ENCODE assay signal across 8 cellular contexts in genomic region chr6:129748212-129748900, GRCh38. TPM values are rescaled to one million over a fixed set of nuclear protein-coding genes. Genes with fewer than 3 reads are reported as not detected.
DNase-seq lines count a peak whose midpoint lies in the region; ATAC-seq and TF ChIP-seq lines count a peak whose summit lies in the region.

No MANE protein-coding gene starts in this region.

- peaks cover 63% of the 10 kb centered on the region for H3K4me1 Mint-ChIP-seq in activated CD4-positive, alpha-beta T cell treated with anti-CD3 and anti-CD28 coated beads, Interleukin-2, amount 10 ng/mL, durations not matched to agents 7 days and 5 days

- H3K4me1 ChIP-seq in Karpas-422 (ENCODE audit: low read length), result peaks cover 21% of the 10 kb centered on the region

- H3K9ac ChIP-seq in Karpas-422 (ENCODE audit: low read length), result peak overlapping the region; percentile 29; the same call in 1 of the 2 replicates

- DNase-seq in GM06990 (ENCODE audit: extremely low read depth, insufficient read length), result peak; percentile 68
- DNase-seq in Karpas-422, result peak; percentile 50
- DNase-seq in activated CD4-positive, alpha-beta T cell treated with anti-CD3 and anti-CD28 coated beads, Interleukin-2, amount 10 ng/mL, durations not matched to agents 7 days and 5 days, result peak; percentile 73
- peak; percentile 73 for DNase-seq in epithelial cell of prostate (ENCODE audit: low read depth, low spot score)
- peak; percentile 50 for DNase-seq in skeletal muscle cell (ENCODE audit: low read depth)
- no peak for DNase-seq in NCI-H128 (lab: John Stamatoyannopoulos, UW; ENCODE audit: unreplicated experiment)
- no peak for DNase-seq in OCI-M2 (lab: John Stamatoyannopoulos, UW; ENCODE audit: unreplicated experiment)

- no peaks in the 10 kb centered on the region for H3K27me3 ChIP-seq in GM06990 (replicated peaks; ENCODE audit: control insufficient read depth, insufficient read depth, low read length)
- no peaks in the 10 kb centered on the region for H3K27me3 ChIP-seq in Karpas-422 (ENCODE audit: low read length)

- H3K4me3 Mint-ChIP-seq in activated CD4-positive, alpha-beta T cell treated with anti-CD3 and anti-CD28 coated beads, Interleukin-2, amount 10 ng/mL, durations not matched to agents 7 days and 5 days, result peak overlapping the region; percentile 52

- peak overlapping the region; percentile 25 for H3K4me2 ChIP-seq in Karpas-422 (ENCODE audit: low read depth, low read length, poor library complexity, severe bottlenecking)

- H3K36me3 ChIP-seq in GM06990 (ENCODE audit: control insufficient read depth, insufficient read depth, low read length), result no peaks in the 10 kb centered on the region
- no peaks in the 10 kb centered on the region for H3K36me3 ChIP-seq in Karpas-422 (ENCODE audit: insufficient read depth, low read length)

- H3K9me3 Mint-ChIP-seq in activated CD4-positive, alpha-beta T cell treated with anti-CD3 and anti-CD28 coated beads, Interleukin-2, amount 10 ng/mL, durations not matched to agents 7 days and 5 days, result peaks cover 6% of the 10 kb centered on the region

- ATAC-seq in GM21619 (IDR thresholded peaks at IDR 0.05; ENCODE audit: unreplicated experiment), result peak; percentile 90

- TF ChIP-seq CTCF in GM06990 (IDR thresholded peaks at IDR 0.05; ENCODE audit: insufficient read depth, low read length, poor library complexity, severe bottlenecking), result no peak

- H3K27ac Mint-ChIP-seq in activated CD4-positive, alpha-beta T cell treated with anti-CD3 and anti-CD28 coated beads, Interleukin-2, amount 10 ng/mL, durations not matched to agents 7 days and 5 days, result peak overlapping the region; percentile 88

- H3K36me3 Mint-ChIP-seq in activated CD4-positive, alpha-beta T cell treated with anti-CD3 and anti-CD28 coated beads, Interleukin-2, amount 10 ng/mL, durations not matched to agents 7 days and 5 days (ENCODE audit: low read depth), result peaks cover 2% of the 10 kb centered on the region

- POLR2A ChIA-PET in activated CD4-positive, alpha-beta T cell treated with anti-CD3 and anti-CD28 coated beads, Interleukin-2, amount 10 ng/mL, durations not matched to agents 7 days and 5 days (lab: Charles Lee), result interaction anchor here (0.5 to 0.7 kb wide), 3 partner anchors 71 to 259 kb away, joined by 3 to 6 read pairs (median 3); no protein-coding TSS in a partner anchor

- no peaks in the 10 kb centered on the region for H3K79me2 ChIP-seq in Karpas-422 (ENCODE audit: low read length)

- H3K4me3 ChIP-seq in GM06990 (replicated peaks; ENCODE audit: low read depth, low read length), result peak overlapping the region; percentile 26
- no peak overlapping the region for H3K4me3 ChIP-seq in Karpas-422 (ENCODE audit: low read length)
- no peak overlapping the region for H3K4me3 ChIP-seq in skeletal muscle cell (ENCODE audit: low read depth, low read length)

- no peaks in the 10 kb centered on the region for H3K9me3 ChIP-seq in Karpas-422 (ENCODE audit: low read length)

- H2AFZ ChIP-seq in Karpas-422 (ENCODE audit: low read length), result peak overlapping the region; percentile 58

- H3K27ac ChIP-seq in Karpas-422 (ENCODE audit: low read length), result no peak overlapping the region
- H3K27ac ChIP-seq in epithelial cell of prostate, result peak overlapping the region; percentile 100

- H3K9me2 ChIP-seq in Karpas-422 (replicated peaks; ENCODE audit: insufficient read depth, low read length), result no peaks in the 10 kb centered on the region

- no peaks in the 10 kb centered on the region for H3K27me3 Mint-ChIP-seq in activated CD4-positive, alpha-beta T cell treated with anti-CD3 and anti-CD28 coated beads, Interleukin-2, amount 10 ng/mL, durations not matched to agents 7 days and 5 days

- CTCF ChIA-PET in activated CD4-positive, alpha-beta T cell treated with anti-CD3 and anti-CD28 coated beads, Interleukin-2, amount 10 ng/mL, durations not matched to agents 7 days and 5 days (lab: Charles Lee), result interaction anchor here (0.6 to 2.3 kb wide), 8 partner anchors 11 to 151 kb away, joined by 3 to 9 read pairs (median 4); no protein-coding TSS in a partner anchor

- H4K20me1 ChIP-seq in Karpas-422 (ENCODE audit: insufficient read depth, low read depth, low read length), result no peaks in the 10 kb centered on the region

RNA-seq across cellular contexts. Expression of gene ARHGAP18, which starts 38.4 kb away (rescaled TPM):
- total RNA-seq in Karpas-422 (2014; rRNA removed; shearing (Covaris generic); ENCODE audit: low replicate concordance), result 0.65 and 1.6 TPM in 2 replicates
- 1 to 10 TPM; 7.5 to 8.1 TPM for total RNA-seq in activated CD4-positive, alpha-beta T cell treated with anti-CD3 and anti-CD28 coated beads, Interleukin-2, amount 10 ng/mL, durations not matched to agents 7 days and 5 days

Comparison
In these comparisons a context has a peak if more than half of its experiments do, and no peak if none do; other contexts are left out.
1. DNase-seq: peak in GM06990 (single experiment), Karpas-422 (single experiment), activated CD4-positive, alpha-beta T cell treated with anti-CD3 and anti-CD28 coated beads, Interleukin-2, amount 10 ng/mL, durations not matched to agents 7 days and 5 days (single experiment), epithelial cell of prostate (single experiment) and skeletal muscle cell (single experiment); none in NCI-H128 (single experiment) and OCI-M2 (single experiment).